ENCODE assay signal across 18 cellular contexts in the genomic region with DNA sequence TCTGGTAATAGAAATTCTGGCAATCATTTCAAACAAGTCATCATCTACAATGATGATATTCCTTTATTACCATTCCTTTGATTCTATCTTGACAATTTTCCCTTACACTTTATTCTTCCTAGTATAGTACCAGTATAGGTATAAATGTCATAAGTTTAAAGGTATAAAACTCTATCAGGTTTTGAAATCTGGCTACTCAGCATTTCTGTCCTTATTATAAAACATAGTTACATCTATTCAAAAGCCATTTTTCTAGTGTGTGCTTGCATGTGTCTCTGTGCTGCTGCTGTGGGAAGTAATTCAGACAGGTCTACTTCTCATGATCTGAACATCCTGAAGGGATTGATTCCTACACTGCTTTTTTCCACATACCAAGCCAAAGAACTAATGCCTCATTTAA. TPM values are rescaled to one million over a fixed set of nuclear protein-coding genes. Genes with fewer than 3 reads are reported as not detected.
A peak's percentile ranks its signal among the peaks of the same experiment; 100 is the strongest.
DNase-seq lines count a peak whose midpoint lies in the region; ATAC-seq, FAIRE-seq and TF ChIP-seq lines count a peak whose summit lies in the region.
"Had no signal": no experiment of that assay in that cellular context is flagged by ENCODE, and none has a peak within 500 bp of the region (broad histone marks: within the 10 kb centered on the region; RNA-seq: fewer than 3 reads in every experiment).

No MANE protein-coding gene starts in this region.

- no peak for TF ChIP-seq CTCF in A549 (IDR thresholded peaks at IDR 0.05)
- TF ChIP-seq CTCF in IMR-90 (conservative IDR thresholded peaks at IDR 0.05; ENCODE audit: low read depth, low read length), result no peak
- TF ChIP-seq CTCF in H1 (IDR thresholded peaks at IDR 0.05; ENCODE audit: control extremely low read depth in 1 of 3, insufficient read depth in 1 of 3, low read depth in 1 of 3, low read length in 3 of 3), result no peak
- TF ChIP-seq CTCF in osteocyte (IDR thresholded peaks at IDR 0.05), result no peak

- peaks cover 83% of the 10 kb centered on the region for H3K4me1 Mint-ChIP-seq in osteocyte (ENCODE audit: unreplicated experiment)
- H3K4me1 Mint-ChIP-seq: CD4-positive, alpha-beta memory T cell had no signal

- H3K4me3 ChIP-seq in A549 (no peak overlapping the region), IMR-90 (ENCODE audit: insufficient read depth, low read depth, low read length) (no peak overlapping the region), H1 (ENCODE audit: extremely low read depth in 1 of 4, insufficient read depth in 2 of 4, low read depth in 3 of 4, low read length in 4 of 4) (no peak overlapping the region)

- no peak overlapping the region for H2AK9ac ChIP-seq in IMR-90 (replicated peaks; ENCODE audit: low read depth, low read length, poor library complexity)

- POLR2A ChIA-PET in A549 (lab: Yijun Ruan, JAX), result no interaction called here
- POLR2A ChIA-PET in IMR-90 (lab: Charles Lee; ENCODE audit: unreplicated experiment), result no interaction called here
- POLR2A ChIA-PET in H1 (lab: Charles Lee; ENCODE audit: partially characterized antibody), result no interaction called here

- H3K9me3 Mint-ChIP-seq in osteocyte (ENCODE audit: unreplicated experiment), result no peaks in the 10 kb centered on the region
- H3K9me3 Mint-ChIP-seq: CD4-positive, alpha-beta memory T cell had no signal

- H3K79me1 ChIP-seq in IMR-90 (ENCODE audit: low read depth in 1 of 2, low read length in 2 of 2) (peaks cover 30 to 64% of the 10 kb centered on the region in 2 experiments), H1 (ENCODE audit: low read depth, low read length) (no peaks in the 10 kb centered on the region)

- H3K36me3 ChIP-seq in IMR-90 (ENCODE audit: control insufficient read depth, insufficient read depth, low read length) (peaks cover 25% of the 10 kb centered on the region), H1 (ENCODE audit: control insufficient read depth in 2 of 4, insufficient read depth in 4 of 4, low read length in 3 of 4) (no peaks in the 10 kb centered on the region)

- dilution Hi-C loops in IMR-90 (cut with HindIII; ENCODE audit: low sequenced_read_pairs, unreplicated experiment), result no loop called here

- H4K5ac ChIP-seq in IMR-90 (ENCODE audit: low read depth, low read length) (no peak overlapping the region), H1 (ENCODE audit: insufficient read length, low read depth, low read length) (no peak overlapping the region)

- H3K27ac ChIP-seq in A549 (no peak overlapping the region), IMR-90 (ENCODE audit: insufficient read depth, low read length) (no peak overlapping the region), H1 (ENCODE audit: low read depth, low read length) (no peak overlapping the region)

- no peak for FAIRE-seq in A549 (lab: Jason Lieb, UNC)
- no peak for FAIRE-seq in H1 (lab: Jason Lieb, UNC)
- FAIRE-seq in GM19239 (lab: Jason Lieb, UNC), result no peak
- FAIRE-seq: G401.6, GM12892 had no signal

- H2AK5ac ChIP-seq in IMR-90 (ENCODE audit: low read depth, low read length) (no peak overlapping the region), H1 (ENCODE audit: low read depth, low read length) (no peak overlapping the region)

- no peak for DNase-seq in A549 (ENCODE audit: low read depth in 1 of 2, low spot score in 1 of 2)
- no peak for DNase-seq in IMR-90
- no peak for DNase-seq in H1 (ENCODE audit: low read depth in 1 of 2, low spot score in 2 of 2)
- no peak for DNase-seq in osteocyte (ENCODE audit: extremely low spot score, unreplicated experiment)
- no peak for DNase-seq in GM19239 (ENCODE audit: insufficient read length, low spot score)
- DNase-seq: 8988T; C1 segment of cervical spinal cord; Calu3; CD4-positive, alpha-beta memory T cell; COR-L47; DND-41; GOT3; H7; HCEC 1CT had no signal

- H3K4ac ChIP-seq in IMR-90 (ENCODE audit: low read depth, low read length) (no peak overlapping the region), H1 (replicated peaks; ENCODE audit: insufficient read length, low read depth, low read length) (no peak overlapping the region)

- no peaks in the 10 kb centered on the region for H3K79me2 ChIP-seq in H1 (ENCODE audit: control insufficient read depth in 1 of 2, insufficient read depth in 2 of 2, low read length in 2 of 2)

- peak overlapping the region; percentile 88 for H3K27ac Mint-ChIP-seq in osteocyte (ENCODE audit: unreplicated experiment)
- H3K27ac Mint-ChIP-seq: CD4-positive, alpha-beta memory T cell had no signal

- no peak overlapping the region for H3K4me2 ChIP-seq in A549
- H3K4me2 ChIP-seq in IMR-90 (ENCODE audit: low read depth, low read length), result no peak overlapping the region
- H3K4me2 ChIP-seq in H1 (ENCODE audit: insufficient read depth in 1 of 2, low read depth in 2 of 2, low read length in 2 of 2), result no peak overlapping the region

- H4K8ac ChIP-seq in IMR-90 (ENCODE audit: low read depth in 2 of 2, low read length in 2 of 2) (no peak overlapping the region), H1 (ENCODE audit: extremely low read depth, insufficient read depth, low read length) (no peak overlapping the region)

- ATAC-seq in A549 (no peak), IMR-90 (ENCODE audit: low read depth) (no peak), GM21526 (IDR thresholded peaks at IDR 0.05; ENCODE audit: low FRiP score, unreplicated experiment) (no peak), GM21381 (IDR thresholded peaks at IDR 0.05; ENCODE audit: unreplicated experiment) (no peak)

- TF ChIP-seq POLR2A in A549 (IDR thresholded peaks at IDR 0.05; ENCODE audit: low read length) (no peak), IMR-90 (IDR thresholded peaks at IDR 0.05; ENCODE audit: low read depth, low read length) (no peak), H1 (IDR thresholded peaks at IDR 0.05; ENCODE audit: control extremely low read depth in 1 of 2, low read depth in 2 of 2, low read length in 2 of 2) (no peak)

- no peak overlapping the region for H3K4me3 Mint-ChIP-seq in osteocyte (ENCODE audit: unreplicated experiment)
- H3K4me3 Mint-ChIP-seq: CD4-positive, alpha-beta memory T cell had no signal

- H3K4me1 ChIP-seq in A549 (no peaks in the 10 kb centered on the region), IMR-90 (ENCODE audit: control insufficient read depth, insufficient read depth, low read length) (peaks cover 7% of the 10 kb centered on the region), H1 (replicated peaks in 1 of 4; ENCODE audit: control insufficient read depth in 3 of 4, insufficient read depth in 4 of 4, low read length in 3 of 4) (no peaks in the 10 kb centered on the region)

- intact Hi-C loops in IMR-90 (cut with micrococcal nuclease), result no loop called here

- H3K36me3 Mint-ChIP-seq in osteocyte (ENCODE audit: unreplicated experiment), result peaks cover 83% of the 10 kb centered on the region
- H3K36me3 Mint-ChIP-seq: CD4-positive, alpha-beta memory T cell had no signal

- H3K23me2 ChIP-seq in H1 (ENCODE audit: low read depth, low read length), result no peaks in the 10 kb centered on the region

- no peaks in the 10 kb centered on the region for H3K27me3 Mint-ChIP-seq in osteocyte (ENCODE audit: unreplicated experiment)

- H2BK15ac ChIP-seq in IMR-90 (ENCODE audit: low read depth, low read length) (no peak overlapping the region), H1 (ENCODE audit: low read length) (no peak overlapping the region)

- H2BK12ac ChIP-seq in H1 (ENCODE audit: low read depth, low read length), result no peak overlapping the region

- CTCF ChIA-PET in A549 (lab: Yijun Ruan, JAX), result no interaction called here
- CTCF ChIA-PET in IMR-90 (lab: Yijun Ruan, JAX), result no interaction called here
- CTCF ChIA-PET in H1 (lab: Charles Lee; ENCODE audit: partially characterized antibody), result interaction anchor here (0.6 kb wide), 1 partner anchor 24 kb away, joined by 3 read pairs; no protein-coding TSS in a partner anchor

- H3K27me3 ChIP-seq in IMR-90 (ENCODE audit: control insufficient read depth, insufficient read depth, low read length) (no peaks in the 10 kb centered on the region), H1 (replicated peaks in 1 of 4; ENCODE audit: control insufficient read depth in 3 of 4, extremely low read depth in 1 of 4, insufficient read depth in 3 of 4, low read length in 3 of 4) (peaks cover 0 to 2% (median 0%) of the 10 kb centered on the region in 4 experiments; a peak in 1 of 7 replicates)

- H3K9me3 ChIP-seq in A549, result no peaks in the 10 kb centered on the region
- H3K9me3 ChIP-seq in IMR-90 (ENCODE audit: control insufficient read depth, insufficient read depth, low read length), result no peaks in the 10 kb centered on the region
- H3K9me3 ChIP-seq in H1 (ENCODE audit: insufficient read depth in 2 of 2, low read depth in 1 of 2, low read length in 1 of 2), result no peaks in the 10 kb centered on the region

- peaks cover 8% of the 10 kb centered on the region for H3K9me1 ChIP-seq in IMR-90 (ENCODE audit: insufficient read depth, low read length)

- TF ChIP-seq RAD21 in A549 (conservative IDR thresholded peaks at IDR 0.05 in 1 of 2, IDR thresholded peaks at IDR 0.05 in 1 of 2) (no peak), IMR-90 (IDR thresholded peaks at IDR 0.05; ENCODE audit: low read length) (no peak), H1 (IDR thresholded peaks at IDR 0.05 in 1 of 2, conservative IDR thresholded peaks at IDR 0.05 in 1 of 2; ENCODE audit: low read depth in 2 of 2, low read length in 2 of 2) (no peak)

- H4K20me1 ChIP-seq in IMR-90 (ENCODE audit: insufficient read depth, low read length) (peaks cover 39% of the 10 kb centered on the region), H1 (replicated peaks in 1 of 2; ENCODE audit: control insufficient read depth in 1 of 2, insufficient read depth in 2 of 2, low read length in 2 of 2) (no peaks in the 10 kb centered on the region)

- H4K91ac ChIP-seq in IMR-90 (ENCODE audit: insufficient read depth, low read depth, low read length) (no peak overlapping the region), H1 (replicated peaks; ENCODE audit: insufficient read length, low read length) (no peak overlapping the region)

- no peak for TF ChIP-seq EP300 in A549 (IDR thresholded peaks at IDR 0.05)
- TF ChIP-seq EP300 in H1 (IDR thresholded peaks at IDR 0.05; ENCODE audit: borderline replicate concordance in 1 of 2, low read depth in 2 of 2, low read length in 2 of 2), result no peak

- H3K56ac ChIP-seq in IMR-90 (ENCODE audit: extremely low read depth, insufficient read depth, low read length), result no peak overlapping the region
- no peak overlapping the region for H3K56ac ChIP-seq in H1 (replicated peaks; ENCODE audit: insufficient read length, low read depth, low read length)

- no peak overlapping the region for H2AFZ ChIP-seq in IMR-90 (replicated peaks; ENCODE audit: low read length, poor library complexity)
- H2AFZ ChIP-seq in H1 (ENCODE audit: low read length), result no peak overlapping the region

- H3K18ac ChIP-seq in IMR-90 (ENCODE audit: low read depth, low read length) (no peak overlapping the region), H1 (ENCODE audit: extremely low read depth, low read length) (no peak overlapping the region)

- H2BK120ac ChIP-seq in IMR-90 (ENCODE audit: low read depth, low read length) (no peak overlapping the region), H1 (replicated peaks; ENCODE audit: low read depth, low read length) (no peak overlapping the region)

- in situ Hi-C loops in IMR-90 (cut with MboI; ENCODE audit: low sequenced_read_pairs), result no loop called here

- no peak overlapping the region for H3K23ac ChIP-seq in IMR-90 (ENCODE audit: low read depth, low read length)
- no peak overlapping the region for H3K23ac ChIP-seq in H1 (ENCODE audit: insufficient read length)

- no peak overlapping the region for H3K14ac ChIP-seq in IMR-90 (replicated peaks; ENCODE audit: low read depth, low read length)
- no peak overlapping the region for H3K14ac ChIP-seq in H1 (ENCODE audit: insufficient read length)

- no peak overlapping the region for H2BK5ac ChIP-seq in IMR-90 (ENCODE audit: low read depth, low read length, poor library complexity, severe bottlenecking)
- no peak overlapping the region for H2BK5ac ChIP-seq in H1 (ENCODE audit: low read depth, low read length)

- no TSS peak for BruUV-seq in IMR-90 (replicated peaks; lab: Mats Ljungman, UMichigan)

- no peak overlapping the region for H2BK20ac ChIP-seq in IMR-90 (ENCODE audit: low read depth, low read length)
- H2BK20ac ChIP-seq in H1 (ENCODE audit: low read length), result no peak overlapping the region

- H3K9ac ChIP-seq in IMR-90 (ENCODE audit: low read depth, low read length), result no peak overlapping the region
- H3K9ac ChIP-seq in H1 (replicated peaks in 1 of 4; ENCODE audit: extremely low read depth in 1 of 4, low read depth in 3 of 4, low read length in 3 of 4), result no peak overlapping the region

RNA-seq across cellular contexts. Expression of a gene that starts 36.2 kb away (rescaled TPM):
- polyA plus RNA-seq in A549 (2011; rRNA removed), result 11.2 and 11.8 TPM in 2 replicates
- 1.5 and 1.6 TPM in 2 replicates for polyA plus RNA-seq in A549 (2012; cell fraction: cytosol; rRNA removed)
- polyA plus RNA-seq in A549 (2012; cell fraction: nucleus; rRNA removed), result 3.8 and 4.6 TPM in 2 replicates
- polyA plus RNA-seq in A549 (2017; fragmentation: RNase III; extraction: RNeasy Plus Mini Kit Qiagen cat#74134 plus additional on column Dnase treatment), result 5.6 to 7.5 TPM (median 6.3 TPM) in 3 replicates
- polyA minus RNA-seq in A549 (2011; rRNA and poly(A)+ RNA removed), result 30.5 and 39.4 TPM in 2 replicates
- 452 and 502 TPM in 2 replicates for total RNA-seq in IMR-90 (2012; rRNA removed)
- 307 and 350 TPM in 2 replicates for polyA plus RNA-seq in IMR-90 (2012; rRNA removed)
- polyA plus RNA-seq in IMR-90 (2012; cell fraction: cytosol; rRNA removed), result 147 and 190 TPM in 2 replicates
- polyA plus RNA-seq in IMR-90 (2012; cell fraction: nucleus; rRNA removed; ENCODE audit: low replicate concordance), result 157 and 467 TPM in 2 replicates
- total RNA-seq in H1 (2021; fragmentation: NEBNext Ultra II Directional; extraction: Animal tissue kit (Norgen Biotek cat#: 25700)), result 4.7 TPM in 2 replicates
- 1.4 TPM in 2 replicates for polyA plus RNA-seq in H1 (2011; rRNA removed)
- 1.9 TPM for polyA plus RNA-seq in H1 (2011; cell fraction: cytosol; rRNA removed)
- 5.7 TPM for polyA plus RNA-seq in H1 (2011; cell fraction: nucleus; rRNA removed)
- polyA plus RNA-seq in H1 (2012, experiment 1 of 2), result 1.9 to 3.1 TPM (median 2.6 TPM) in 4 replicates
- polyA plus RNA-seq in H1 (2012, experiment 2 of 2), result 0.46 TPM
- 4.2 TPM for polyA plus RNA-seq in H1 (2013, experiment 1 of 2)
- polyA plus RNA-seq in H1 (2013, experiment 2 of 2), result 4.3 TPM
- 12.9 and 13.0 TPM in 2 replicates for polyA minus RNA-seq in H1 (2011; rRNA and poly(A)+ RNA removed)
- 4.8 TPM for polyA minus RNA-seq in H1 (2011; cell fraction: cytosol; rRNA and poly(A)+ RNA removed)
- 10.4 TPM for polyA minus RNA-seq in H1 (2011; cell fraction: nucleus; rRNA and poly(A)+ RNA removed)
- total RNA-seq in osteocyte, result 2,335 and 2,423 TPM in 2 replicates
- total RNA-seq: CD4-positive, alpha-beta memory T cell had no signal
- polyA plus RNA-seq: CD4-positive, alpha-beta memory T cell had no signal

Comparison
In these comparisons a context has a peak if more than half of its experiments do, and no peak if none do; other contexts are left out.
1. RNA of a gene that starts 36.2 kb away (total RNA-seq): 2,335 to 2,423 TPM in osteocyte and 452 to 502 TPM in IMR-90; 4.7 TPM in H1; every median in the first group is over 10 times any median in the second.